Comparison of ENCODE assay signal across 1 cellular context in the genomic region with DNA sequence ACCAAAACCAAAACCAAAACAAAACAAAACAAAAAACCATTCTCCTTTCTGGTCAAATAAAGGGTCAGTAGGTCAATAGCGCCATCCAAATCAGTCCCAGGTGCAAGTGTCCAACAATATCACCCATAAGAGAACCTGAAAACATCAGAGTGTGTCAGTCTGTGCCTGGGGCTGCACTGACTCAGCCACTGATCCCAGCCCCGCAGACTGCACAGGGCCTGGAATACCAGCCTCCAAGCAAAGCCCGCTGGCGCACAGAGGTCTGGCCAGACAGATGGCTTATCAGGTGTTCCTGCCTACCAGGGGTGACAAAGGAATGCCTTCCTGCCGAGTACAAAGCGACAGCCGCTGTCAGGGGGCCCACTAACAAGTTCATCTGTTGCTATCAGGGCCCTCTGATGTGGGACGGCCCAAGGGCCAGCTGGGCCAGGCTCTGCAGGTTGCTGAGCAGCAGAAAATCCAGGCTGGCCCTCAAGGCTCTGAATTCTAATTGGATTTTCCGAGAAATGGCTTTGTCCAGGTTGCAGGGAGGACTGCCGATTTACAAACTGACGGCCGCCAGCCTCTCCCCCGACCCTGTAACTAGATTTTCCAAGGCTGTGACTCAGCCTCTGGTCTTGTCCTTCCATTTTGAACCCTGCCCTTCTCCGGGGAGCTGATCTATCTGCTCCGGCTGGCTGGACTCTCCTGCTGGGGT.
A peak's percentile ranks its signal among the peaks of the same experiment; 100 is the strongest.
TF ChIP-seq lines count a peak whose summit lies in the region.

No MANE protein-coding gene starts in this region.

TF ChIP-seq in HepG2, 621 proteins besides CTCF, POLR2A, EP300 and RAD21 (continued from another document and continues in another):
- TF ChIP-seq, protein P1, sequence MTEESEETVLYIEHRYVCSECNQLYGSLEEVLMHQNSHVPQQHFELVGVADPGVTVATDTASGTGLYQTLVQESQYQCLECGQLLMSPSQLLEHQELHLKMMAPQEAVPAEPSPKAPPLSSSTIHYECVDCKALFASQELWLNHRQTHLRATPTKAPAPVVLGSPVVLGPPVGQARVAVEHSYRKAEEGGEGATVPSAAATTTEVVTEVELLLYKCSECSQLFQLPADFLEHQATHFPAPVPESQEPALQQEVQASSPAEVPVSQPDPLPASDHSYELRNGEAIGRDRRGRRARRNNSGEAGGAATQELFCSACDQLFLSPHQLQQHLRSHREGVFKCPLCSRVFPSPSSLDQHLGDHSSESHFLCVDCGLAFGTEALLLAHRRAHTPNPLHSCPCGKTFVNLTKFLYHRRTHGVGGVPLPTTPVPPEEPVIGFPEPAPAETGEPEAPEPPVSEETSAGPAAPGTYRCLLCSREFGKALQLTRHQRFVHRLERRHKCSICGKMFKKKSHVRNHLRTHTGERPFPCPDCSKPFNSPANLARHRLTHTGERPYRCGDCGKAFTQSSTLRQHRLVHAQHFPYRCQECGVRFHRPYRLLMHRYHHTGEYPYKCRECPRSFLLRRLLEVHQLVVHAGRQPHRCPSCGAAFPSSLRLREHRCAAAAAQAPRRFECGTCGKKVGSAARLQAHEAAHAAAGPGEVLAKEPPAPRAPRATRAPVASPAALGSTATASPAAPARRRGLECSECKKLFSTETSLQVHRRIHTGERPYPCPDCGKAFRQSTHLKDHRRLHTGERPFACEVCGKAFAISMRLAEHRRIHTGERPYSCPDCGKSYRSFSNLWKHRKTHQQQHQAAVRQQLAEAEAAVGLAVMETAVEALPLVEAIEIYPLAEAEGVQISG (CRISPR knock-in tag; IDR thresholded peaks at IDR 0.05), result peak; percentile 69
- TF ChIP-seq ZNF629 (CRISPR knock-in tag; conservative IDR thresholded peaks at IDR 0.05) (peak; percentile 56), NCOR1 (IDR thresholded peaks at IDR 0.05; ENCODE audit: borderline replicate concordance, low read length) (peak; percentile 77; the same call in 1 of the 2 replicates), MBNL3 (CRISPR knock-in tag; conservative IDR thresholded peaks at IDR 0.05) (no peak), RXRA (CRISPR knock-in tag; IDR thresholded peaks at IDR 0.05) (peak; percentile 92; the same call in 1 of the 2 replicates), PHF21A (CRISPR knock-in tag; IDR thresholded peaks at IDR 0.05) (peak; percentile 97), MTA1 (CRISPR knock-in tag; IDR thresholded peaks at IDR 0.05; ENCODE audit: borderline replicate concordance) (peak; percentile 83; the same call in 1 of the 2 replicates), LCORL (IDR thresholded peaks at IDR 0.05) (no peak), LCORL (CRISPR knock-in tag; IDR thresholded peaks at IDR 0.05) (peak; percentile 95), ZMYM2 (CRISPR knock-in tag; IDR thresholded peaks at IDR 0.05) (peak; percentile 43; the same call in 1 of the 2 replicates), HNF4G (IDR thresholded peaks at IDR 0.05; ENCODE audit: borderline replicate concordance, low read depth, low read length) (peak; percentile 38; the same call in 1 of the 2 replicates), HNF4G (CRISPR knock-in tag; IDR thresholded peaks at IDR 0.05; ENCODE audit: borderline replicate concordance, low read depth) (no peak), DPF2 (CRISPR knock-in tag; IDR thresholded peaks at IDR 0.05; ENCODE audit: borderline replicate concordance, low read depth) (peak; percentile 64; the same call in 1 of the 2 replicates), RORA (CRISPR knock-in tag; IDR thresholded peaks at IDR 0.05) (no peak), ZFP36 (IDR thresholded peaks at IDR 0.05; ENCODE audit: borderline replicate concordance, low read depth, low read length, partially characterized antibody) (no peak), MIER2 (CRISPR knock-in tag; IDR thresholded peaks at IDR 0.05) (0 out of 2 replicates have a peak, but pooled peaks have one; percentile 54), FOXA3 (CRISPR knock-in tag; IDR thresholded peaks at IDR 0.05) (peak; percentile 62; the same call in 1 of the 2 replicates), ZMYM3 (CRISPR knock-in tag; IDR thresholded peaks at IDR 0.05) (peak; percentile 83), HNF4A (CRISPR knock-in tag; IDR thresholded peaks at IDR 0.05) (peak; percentile 57), TCF7 (IDR thresholded peaks at IDR 0.05; ENCODE audit: low read depth) (peak; percentile 95), ZNF747 (CRISPR knock-in tag; IDR thresholded peaks at IDR 0.05; ENCODE audit: borderline replicate concordance) (peak; percentile 68; the same call in 1 of the 2 replicates), FOSL2 (CRISPR knock-in tag; IDR thresholded peaks at IDR 0.05) (peak; percentile 66), NFE2 (CRISPR knock-in tag; IDR thresholded peaks at IDR 0.05) (no peak), ZNF709 (CRISPR knock-in tag; IDR thresholded peaks at IDR 0.05) (peak; percentile 24; the same call in 1 of the 2 replicates), HDAC1 (CRISPR knock-in tag; IDR thresholded peaks at IDR 0.05) (peak; percentile 85), WIZ (CRISPR knock-in tag; IDR thresholded peaks at IDR 0.05) (no peak), ZNF567 (CRISPR knock-in tag; IDR thresholded peaks at IDR 0.05; ENCODE audit: borderline replicate concordance) (no peak)
- TF ChIP-seq, protein P2, sequence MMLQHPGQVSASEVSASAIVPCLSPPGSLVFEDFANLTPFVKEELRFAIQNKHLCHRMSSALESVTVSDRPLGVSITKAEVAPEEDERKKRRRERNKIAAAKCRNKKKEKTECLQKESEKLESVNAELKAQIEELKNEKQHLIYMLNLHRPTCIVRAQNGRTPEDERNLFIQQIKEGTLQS (CRISPR knock-in tag; IDR thresholded peaks at IDR 0.05), result no peak; the same call in 1 of the 2 replicates
- TF ChIP-seq, protein P3, sequence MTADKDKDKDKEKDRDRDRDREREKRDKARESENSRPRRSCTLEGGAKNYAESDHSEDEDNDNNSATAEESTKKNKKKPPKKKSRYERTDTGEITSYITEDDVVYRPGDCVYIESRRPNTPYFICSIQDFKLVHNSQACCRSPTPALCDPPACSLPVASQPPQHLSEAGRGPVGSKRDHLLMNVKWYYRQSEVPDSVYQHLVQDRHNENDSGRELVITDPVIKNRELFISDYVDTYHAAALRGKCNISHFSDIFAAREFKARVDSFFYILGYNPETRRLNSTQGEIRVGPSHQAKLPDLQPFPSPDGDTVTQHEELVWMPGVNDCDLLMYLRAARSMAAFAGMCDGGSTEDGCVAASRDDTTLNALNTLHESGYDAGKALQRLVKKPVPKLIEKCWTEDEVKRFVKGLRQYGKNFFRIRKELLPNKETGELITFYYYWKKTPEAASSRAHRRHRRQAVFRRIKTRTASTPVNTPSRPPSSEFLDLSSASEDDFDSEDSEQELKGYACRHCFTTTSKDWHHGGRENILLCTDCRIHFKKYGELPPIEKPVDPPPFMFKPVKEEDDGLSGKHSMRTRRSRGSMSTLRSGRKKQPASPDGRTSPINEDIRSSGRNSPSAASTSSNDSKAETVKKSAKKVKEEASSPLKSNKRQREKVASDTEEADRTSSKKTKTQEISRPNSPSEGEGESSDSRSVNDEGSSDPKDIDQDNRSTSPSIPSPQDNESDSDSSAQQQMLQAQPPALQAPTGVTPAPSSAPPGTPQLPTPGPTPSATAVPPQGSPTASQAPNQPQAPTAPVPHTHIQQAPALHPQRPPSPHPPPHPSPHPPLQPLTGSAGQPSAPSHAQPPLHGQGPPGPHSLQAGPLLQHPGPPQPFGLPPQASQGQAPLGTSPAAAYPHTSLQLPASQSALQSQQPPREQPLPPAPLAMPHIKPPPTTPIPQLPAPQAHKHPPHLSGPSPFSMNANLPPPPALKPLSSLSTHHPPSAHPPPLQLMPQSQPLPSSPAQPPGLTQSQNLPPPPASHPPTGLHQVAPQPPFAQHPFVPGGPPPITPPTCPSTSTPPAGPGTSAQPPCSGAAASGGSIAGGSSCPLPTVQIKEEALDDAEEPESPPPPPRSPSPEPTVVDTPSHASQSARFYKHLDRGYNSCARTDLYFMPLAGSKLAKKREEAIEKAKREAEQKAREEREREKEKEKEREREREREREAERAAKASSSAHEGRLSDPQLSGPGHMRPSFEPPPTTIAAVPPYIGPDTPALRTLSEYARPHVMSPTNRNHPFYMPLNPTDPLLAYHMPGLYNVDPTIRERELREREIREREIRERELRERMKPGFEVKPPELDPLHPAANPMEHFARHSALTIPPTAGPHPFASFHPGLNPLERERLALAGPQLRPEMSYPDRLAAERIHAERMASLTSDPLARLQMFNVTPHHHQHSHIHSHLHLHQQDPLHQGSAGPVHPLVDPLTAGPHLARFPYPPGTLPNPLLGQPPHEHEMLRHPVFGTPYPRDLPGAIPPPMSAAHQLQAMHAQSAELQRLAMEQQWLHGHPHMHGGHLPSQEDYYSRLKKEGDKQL (CRISPR knock-in tag; IDR thresholded peaks at IDR 0.05; ENCODE audit: low read depth), result peak; percentile 66; the same call in 1 of the 2 replicates
- TF ChIP-seq, protein P4, sequence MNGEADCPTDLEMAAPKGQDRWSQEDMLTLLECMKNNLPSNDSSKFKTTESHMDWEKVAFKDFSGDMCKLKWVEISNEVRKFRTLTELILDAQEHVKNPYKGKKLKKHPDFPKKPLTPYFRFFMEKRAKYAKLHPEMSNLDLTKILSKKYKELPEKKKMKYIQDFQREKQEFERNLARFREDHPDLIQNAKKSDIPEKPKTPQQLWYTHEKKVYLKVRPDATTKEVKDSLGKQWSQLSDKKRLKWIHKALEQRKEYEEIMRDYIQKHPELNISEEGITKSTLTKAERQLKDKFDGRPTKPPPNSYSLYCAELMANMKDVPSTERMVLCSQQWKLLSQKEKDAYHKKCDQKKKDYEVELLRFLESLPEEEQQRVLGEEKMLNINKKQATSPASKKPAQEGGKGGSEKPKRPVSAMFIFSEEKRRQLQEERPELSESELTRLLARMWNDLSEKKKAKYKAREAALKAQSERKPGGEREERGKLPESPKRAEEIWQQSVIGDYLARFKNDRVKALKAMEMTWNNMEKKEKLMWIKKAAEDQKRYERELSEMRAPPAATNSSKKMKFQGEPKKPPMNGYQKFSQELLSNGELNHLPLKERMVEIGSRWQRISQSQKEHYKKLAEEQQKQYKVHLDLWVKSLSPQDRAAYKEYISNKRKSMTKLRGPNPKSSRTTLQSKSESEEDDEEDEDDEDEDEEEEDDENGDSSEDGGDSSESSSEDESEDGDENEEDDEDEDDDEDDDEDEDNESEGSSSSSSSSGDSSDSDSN (CRISPR knock-in tag; IDR thresholded peaks at IDR 0.05), result peak; percentile 69
- TF ChIP-seq, protein P5, sequence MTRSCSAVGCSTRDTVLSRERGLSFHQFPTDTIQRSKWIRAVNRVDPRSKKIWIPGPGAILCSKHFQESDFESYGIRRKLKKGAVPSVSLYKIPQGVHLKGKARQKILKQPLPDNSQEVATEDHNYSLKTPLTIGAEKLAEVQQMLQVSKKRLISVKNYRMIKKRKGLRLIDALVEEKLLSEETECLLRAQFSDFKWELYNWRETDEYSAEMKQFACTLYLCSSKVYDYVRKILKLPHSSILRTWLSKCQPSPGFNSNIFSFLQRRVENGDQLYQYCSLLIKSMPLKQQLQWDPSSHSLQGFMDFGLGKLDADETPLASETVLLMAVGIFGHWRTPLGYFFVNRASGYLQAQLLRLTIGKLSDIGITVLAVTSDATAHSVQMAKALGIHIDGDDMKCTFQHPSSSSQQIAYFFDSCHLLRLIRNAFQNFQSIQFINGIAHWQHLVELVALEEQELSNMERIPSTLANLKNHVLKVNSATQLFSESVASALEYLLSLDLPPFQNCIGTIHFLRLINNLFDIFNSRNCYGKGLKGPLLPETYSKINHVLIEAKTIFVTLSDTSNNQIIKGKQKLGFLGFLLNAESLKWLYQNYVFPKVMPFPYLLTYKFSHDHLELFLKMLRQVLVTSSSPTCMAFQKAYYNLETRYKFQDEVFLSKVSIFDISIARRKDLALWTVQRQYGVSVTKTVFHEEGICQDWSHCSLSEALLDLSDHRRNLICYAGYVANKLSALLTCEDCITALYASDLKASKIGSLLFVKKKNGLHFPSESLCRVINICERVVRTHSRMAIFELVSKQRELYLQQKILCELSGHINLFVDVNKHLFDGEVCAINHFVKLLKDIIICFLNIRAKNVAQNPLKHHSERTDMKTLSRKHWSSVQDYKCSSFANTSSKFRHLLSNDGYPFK (CRISPR knock-in tag; IDR thresholded peaks at IDR 0.05; ENCODE audit: borderline replicate concordance), result no peak; the same call in 1 of the 2 replicates
- TF ChIP-seq, protein P6, sequence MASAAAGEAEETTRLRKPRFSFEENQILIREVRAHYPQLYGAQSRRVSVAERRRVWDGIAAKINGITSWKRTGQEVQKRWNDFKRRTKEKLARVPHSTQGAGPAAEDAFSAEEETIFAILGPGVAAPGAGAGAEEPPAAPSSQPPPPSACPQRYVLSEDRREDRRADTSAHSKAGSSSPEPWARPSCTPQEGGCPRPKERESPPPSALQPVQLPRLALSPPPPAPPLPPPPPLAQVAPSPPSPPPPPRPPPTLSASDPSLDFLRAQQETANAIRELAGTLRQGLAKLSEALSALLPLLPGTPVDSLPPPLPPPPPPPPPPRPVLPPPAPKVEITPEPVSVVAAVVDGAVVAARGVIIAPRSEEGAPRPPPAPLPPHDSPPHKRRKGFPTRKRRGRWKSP (CRISPR knock-in tag; IDR thresholded peaks at IDR 0.05), result peak; percentile 49; the same call in 1 of the 2 replicates
- TF ChIP-seq, protein P7, sequence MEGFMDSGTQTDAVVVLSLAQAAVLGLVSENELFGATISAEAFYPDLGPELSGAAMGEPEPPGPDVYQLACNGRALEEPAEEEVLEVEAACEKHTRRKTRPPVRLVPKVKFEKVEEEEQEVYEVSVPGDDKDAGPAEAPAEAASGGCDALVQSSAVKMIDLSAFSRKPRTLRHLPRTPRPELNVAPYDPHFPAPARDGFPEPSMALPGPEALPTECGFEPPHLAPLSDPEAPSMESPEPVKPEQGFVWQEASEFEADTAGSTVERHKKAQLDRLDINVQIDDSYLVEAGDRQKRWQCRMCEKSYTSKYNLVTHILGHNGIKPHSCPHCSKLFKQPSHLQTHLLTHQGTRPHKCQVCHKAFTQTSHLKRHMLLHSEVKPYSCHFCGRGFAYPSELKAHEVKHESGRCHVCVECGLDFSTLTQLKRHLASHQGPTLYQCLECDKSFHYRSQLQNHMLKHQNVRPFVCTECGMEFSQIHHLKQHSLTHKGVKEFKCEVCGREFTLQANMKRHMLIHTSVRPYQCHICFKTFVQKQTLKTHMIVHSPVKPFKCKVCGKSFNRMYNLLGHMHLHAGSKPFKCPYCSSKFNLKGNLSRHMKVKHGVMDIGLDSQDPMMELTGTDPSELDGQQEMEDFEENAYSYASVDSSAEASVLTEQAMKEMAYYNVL (CRISPR knock-in tag; IDR thresholded peaks at IDR 0.05; ENCODE audit: borderline replicate concordance), result peak; percentile 10; the same call in 1 of the 2 replicates
- TF ChIP-seq, protein P8, sequence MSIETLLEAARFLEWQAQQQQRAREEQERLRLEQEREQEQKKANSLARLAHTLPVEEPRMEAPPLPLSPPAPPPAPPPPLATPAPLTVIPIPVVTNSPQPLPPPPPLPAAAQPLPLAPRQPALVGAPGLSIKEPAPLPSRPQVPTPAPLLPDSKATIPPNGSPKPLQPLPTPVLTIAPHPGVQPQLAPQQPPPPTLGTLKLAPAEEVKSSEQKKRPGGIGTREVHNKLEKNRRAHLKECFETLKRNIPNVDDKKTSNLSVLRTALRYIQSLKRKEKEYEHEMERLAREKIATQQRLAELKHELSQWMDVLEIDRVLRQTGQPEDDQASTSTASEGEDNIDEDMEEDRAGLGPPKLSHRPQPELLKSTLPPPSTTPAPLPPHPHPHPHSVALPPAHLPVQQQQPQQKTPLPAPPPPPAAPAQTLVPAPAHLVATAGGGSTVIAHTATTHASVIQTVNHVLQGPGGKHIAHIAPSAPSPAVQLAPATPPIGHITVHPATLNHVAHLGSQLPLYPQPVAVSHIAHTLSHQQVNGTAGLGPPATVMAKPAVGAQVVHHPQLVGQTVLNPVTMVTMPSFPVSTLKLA (IDR thresholded peaks at IDR 0.05), result no peak
- TF ChIP-seq, protein P9, sequence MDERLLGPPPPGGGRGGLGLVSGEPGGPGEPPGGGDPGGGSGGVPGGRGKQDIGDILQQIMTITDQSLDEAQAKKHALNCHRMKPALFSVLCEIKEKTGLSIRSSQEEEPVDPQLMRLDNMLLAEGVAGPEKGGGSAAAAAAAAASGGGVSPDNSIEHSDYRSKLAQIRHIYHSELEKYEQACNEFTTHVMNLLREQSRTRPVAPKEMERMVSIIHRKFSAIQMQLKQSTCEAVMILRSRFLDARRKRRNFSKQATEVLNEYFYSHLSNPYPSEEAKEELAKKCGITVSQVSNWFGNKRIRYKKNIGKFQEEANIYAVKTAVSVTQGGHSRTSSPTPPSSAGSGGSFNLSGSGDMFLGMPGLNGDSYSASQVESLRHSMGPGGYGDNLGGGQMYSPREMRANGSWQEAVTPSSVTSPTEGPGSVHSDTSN (CRISPR knock-in tag; IDR thresholded peaks at IDR 0.05), result peak; percentile 18; the same call in 1 of the 2 replicates
